ENCODE assay signal across 8 cellular contexts in genomic region chr1:205319081-205320018, GRCh38. TPM values are rescaled to one million over a fixed set of nuclear protein-coding genes. Genes with fewer than 3 reads are reported as not detected.
A peak's percentile ranks its signal among the peaks of the same experiment; 100 is the strongest.
DNase-seq lines count a peak whose midpoint lies in the region; ATAC-seq and TF ChIP-seq lines count a peak whose summit lies in the region.

No MANE protein-coding gene starts in this region.

- H3K4me3 Mint-ChIP-seq in mesothelial cell of epicardium: peak overlapping the region; percentile 43

- no peak for ATAC-seq in HG03457 (IDR thresholded peaks at IDR 0.05; ENCODE audit: unreplicated experiment)

- no peaks in the 10 kb centered on the region for H3K9me3 Mint-ChIP-seq in mesothelial cell of epicardium

- in situ Hi-C loops in KBM-7 (cut with MboI; ENCODE audit: low pct_unique_long_range_greater_than_20kb, low sequenced_read_pairs): loop anchor here (10.0 kb wide), 1 partner anchor 45 kb away; no protein-coding TSS in a partner anchor

- H3K4me1 Mint-ChIP-seq in mesothelial cell of epicardium: peaks cover 60% of the 10 kb centered on the region

- H3K27ac Mint-ChIP-seq in mesothelial cell of epicardium: no peak overlapping the region

- H3K27me3 Mint-ChIP-seq in mesothelial cell of epicardium (ENCODE audit: low read depth): no peaks in the 10 kb centered on the region

- peak; percentile 47 for DNase-seq in CD1c-positive myeloid dendritic cell (ENCODE audit: extremely low spot score)
- peak; percentile 43 for DNase-seq in KBM-7
- peak; percentile 93 for DNase-seq in SHP77 treated with DMSO at 0.1 percent for 48 hours (lab: John Stamatoyannopoulos, UW)
- peak; percentile 74 to 75 for DNase-seq in dermis microvascular lymphatic vessel endothelial cell (ENCODE audit: low read depth in 2 of 2)
- no peak for DNase-seq in mesothelial cell of epicardium (ENCODE audit: low spot score in 2 of 2, unreplicated experiment in 2 of 2)
- peak; percentile 81 for DNase-seq in ureter (ENCODE audit: low spot score)
- DNase-seq in AG08396 (ENCODE audit: low spot score): no peak

- no peak for TF ChIP-seq CTCF in mesothelial cell of epicardium (IDR thresholded peaks at IDR 0.05; ENCODE audit: unreplicated experiment)

- H3K36me3 Mint-ChIP-seq in mesothelial cell of epicardium: no peaks in the 10 kb centered on the region

RNA-seq across cellular contexts. Expression of gene NUAK2, which starts 2.2 kb away (rescaled TPM):
- 3.1 and 3.5 TPM in 2 replicates for total RNA-seq in dermis microvascular lymphatic vessel endothelial cell
- total RNA-seq in mesothelial cell of epicardium: 5.7 to 6.2 TPM (median 5.8 TPM) in 3 replicates
- total RNA-seq in ureter: 0.96 TPM

RNA-seq across cellular contexts. Expression of gene KLHDC8A, which starts 37.4 kb away (rescaled TPM):
- total RNA-seq in dermis microvascular lymphatic vessel endothelial cell (0.13 TPM in 1 of 2 replicates, not detected in the other), mesothelial cell of epicardium (0.51 to 1.2 TPM (median 0.79 TPM) in 3 replicates), ureter (not detected)

Comparison
In these comparisons a context has a peak if more than half of its experiments do, and no peak if none do; other contexts are left out.
1. DNase-seq: peak in CD1c-positive myeloid dendritic cell (single experiment), KBM-7 (single experiment), SHP77 treated with DMSO at 0.1 percent for 48 hours (single experiment), dermis microvascular lymphatic vessel endothelial cell (2 of 2) and ureter (single experiment); none in mesothelial cell of epicardium (0 of 2) and AG08396 (single experiment).